ENCODE assay signal across 9 cellular contexts in the genomic region with DNA sequence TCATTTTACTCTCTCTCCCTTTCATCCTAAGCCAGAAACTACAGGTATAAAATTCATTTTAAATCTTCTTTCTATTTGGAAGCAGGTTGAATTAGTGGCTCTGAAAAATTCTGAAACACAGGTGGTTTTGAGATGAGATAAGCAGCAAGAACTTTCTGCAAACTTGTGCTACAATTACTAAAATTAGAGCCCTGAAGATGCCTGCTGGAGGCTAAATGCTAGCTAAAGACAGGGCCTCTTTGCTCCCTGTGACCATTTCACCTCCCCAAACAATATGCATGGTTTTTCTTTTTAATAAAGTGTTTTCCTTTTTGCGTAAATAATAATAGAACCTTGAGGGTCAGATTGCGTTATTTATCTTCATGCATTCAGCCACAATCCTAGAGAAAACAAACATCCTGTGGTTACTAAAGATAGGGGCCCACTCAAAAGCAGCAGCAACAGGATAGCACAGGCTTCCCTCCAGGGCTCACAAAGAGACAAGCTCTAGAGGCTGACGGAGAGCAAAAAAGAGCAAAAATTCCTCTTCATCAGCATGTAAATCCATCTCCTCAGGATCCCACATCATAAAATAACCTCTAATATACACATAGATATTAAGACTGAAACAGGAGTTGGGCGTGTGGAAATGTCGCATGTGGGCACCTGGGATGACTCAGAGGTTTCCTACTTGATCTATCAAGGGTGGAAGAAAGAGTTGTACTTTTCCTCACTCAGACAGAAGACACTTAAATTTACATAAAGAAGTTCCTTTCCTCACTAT. TPM values are rescaled to one million over a fixed set of nuclear protein-coding genes. Genes with fewer than 3 reads are reported as not detected.
DNase-seq lines count a peak whose midpoint lies in the region; ATAC-seq lines count a peak whose summit lies in the region.
"Had no signal": no experiment of that assay in that cellular context is flagged by ENCODE, and none has a peak within 500 bp of the region (broad histone marks: within the 10 kb centered on the region; RNA-seq: fewer than 3 reads in every experiment).

No MANE protein-coding gene starts in this region.

- DNase-seq in NCI-H510A treated with DMSO at 0.1 percent for 48 hours (lab: John Stamatoyannopoulos, UW), result peak; percentile 72
- DNase-seq in NCI-H510A (lab: John Stamatoyannopoulos, UW), result no peak
- peak; percentile 36 for DNase-seq in NCI-H226
- DNase-seq in iris pigment epithelial cell (ENCODE audit: low read depth), result peak; percentile 41
- no peak for DNase-seq in hypothalamus (lab: John Stamatoyannopoulos, UW)
- DNase-seq in NCI-H345 treated with DMSO at 0.1 percent for 48 hours (lab: John Stamatoyannopoulos, UW; ENCODE audit: unreplicated experiment), result no peak
- DNase-seq in mucosa of gallbladder (ENCODE audit: low spot score), result no peak

- peak; percentile 84 for ATAC-seq in HG02610 (IDR thresholded peaks at IDR 0.05; ENCODE audit: unreplicated experiment)

RNA-seq across cellular contexts. Expression of a gene that starts 26.5 kb away (rescaled TPM):
- total RNA-seq in mucosa of gallbladder, result 2.0 TPM
- total RNA-seq: T-helper 2 cell treated with Interferon-gamma antibody and Interleukin-4, amounts not matched to agents 100 ng/mL and 5 ng/mL, for 36 hours had no signal

Comparison
In these comparisons a context has a peak if more than half of its experiments do, and no peak if none do; other contexts are left out.
1. DNase-seq: peak in NCI-H510A treated with DMSO at 0.1 percent for 48 hours (single experiment), NCI-H226 (single experiment) and iris pigment epithelial cell (single experiment); none in NCI-H510A (single experiment), hypothalamus (0 of 51), NCI-H345 treated with DMSO at 0.1 percent for 48 hours (single experiment) and mucosa of gallbladder (single experiment).